7 cellular contexts compared by ENCODE assay signal in genomic region chr1:72037745-72038343, GRCh38.
DNase-seq lines count a peak whose midpoint lies in the region; ATAC-seq and TF ChIP-seq lines count a peak whose summit lies in the region.

No MANE protein-coding gene starts in this region.

- H3K36me3 ChIP-seq in MG63: no peaks in the 10 kb centered on the region
- no peaks in the 10 kb centered on the region for H3K36me3 ChIP-seq in WERI-Rb-1
- H3K36me3 ChIP-seq in transverse colon: no peaks in the 10 kb centered on the region

- in situ Hi-C loops in transverse colon (cut with MboI; ENCODE audit: low pct_ligation_motif_present in 1 of 4, low pct_unique_long_range_greater_than_20kb in 1 of 4, low sequenced_read_pairs in 3 of 4): loop anchor here in 3 of 4 donors (10.0 to 25.0 kb wide), 2 partner anchors 451 to 453 kb away; no protein-coding TSS in a partner anchor

- peak; percentile 86 for DNase-seq in DMS53 (lab: John Stamatoyannopoulos, UW)
- peak; percentile 1 for DNase-seq in MG63
- peak; percentile 52 for DNase-seq in WERI-Rb-1
- DNase-seq in iPS-NIHi11 (ENCODE audit: low spot score): peak; percentile 25
- DNase-seq in transverse colon: peak; percentile 32
- DNase-seq in cortex of kidney (lab: John Stamatoyannopoulos, UW): no peak

- no peak overlapping the region for H3K4me3 ChIP-seq in MG63
- H3K4me3 ChIP-seq in WERI-Rb-1 (ENCODE audit: low read depth, low read length): no peak overlapping the region
- H3K4me3 ChIP-seq in transverse colon: no peak overlapping the region

- TF ChIP-seq CTCF in WERI-Rb-1 (IDR thresholded peaks at IDR 0.05; ENCODE audit: low read depth, low read length) (peak; percentile 42), transverse colon (IDR thresholded peaks at IDR 0.05) (peak; percentile 45 to 61 (median 55))

- H3K9me3 ChIP-seq in MG63 (no peaks in the 10 kb centered on the region), WERI-Rb-1 (ENCODE audit: severe bottlenecking) (no peaks in the 10 kb centered on the region), transverse colon (no peaks in the 10 kb centered on the region)

- H3K27me3 ChIP-seq in MG63: peaks cover 2% of the 10 kb centered on the region; the same call in 1 of the 2 replicates
- no peaks in the 10 kb centered on the region for H3K27me3 ChIP-seq in WERI-Rb-1 (ENCODE audit: insufficient read depth, low read depth, severe bottlenecking)
- H3K27me3 ChIP-seq in transverse colon: no peaks in the 10 kb centered on the region

- peak; percentile 71 for ATAC-seq in GM19035 (IDR thresholded peaks at IDR 0.05; ENCODE audit: unreplicated experiment)

- no peak for TF ChIP-seq POLR2A in transverse colon (IDR thresholded peaks at IDR 0.05)

- TF ChIP-seq EP300 in transverse colon (IDR thresholded peaks at IDR 0.05; ENCODE audit: low read depth): no peak

- H3K27ac ChIP-seq in WERI-Rb-1 (no peak overlapping the region), transverse colon (no peak overlapping the region)

- 45 to 48% methylated on average over 3 of the region's 3 CpGs for WGBS in transverse colon (ENCODE audit: low coverage in 1 of 2), 2 donors

- H3K4me1 ChIP-seq in transverse colon: no peaks in the 10 kb centered on the region

- intact Hi-C loops in transverse colon (cut with DNase I; ENCODE audit: low total_unique reads): no loop called here
